In the genomic region with DNA sequence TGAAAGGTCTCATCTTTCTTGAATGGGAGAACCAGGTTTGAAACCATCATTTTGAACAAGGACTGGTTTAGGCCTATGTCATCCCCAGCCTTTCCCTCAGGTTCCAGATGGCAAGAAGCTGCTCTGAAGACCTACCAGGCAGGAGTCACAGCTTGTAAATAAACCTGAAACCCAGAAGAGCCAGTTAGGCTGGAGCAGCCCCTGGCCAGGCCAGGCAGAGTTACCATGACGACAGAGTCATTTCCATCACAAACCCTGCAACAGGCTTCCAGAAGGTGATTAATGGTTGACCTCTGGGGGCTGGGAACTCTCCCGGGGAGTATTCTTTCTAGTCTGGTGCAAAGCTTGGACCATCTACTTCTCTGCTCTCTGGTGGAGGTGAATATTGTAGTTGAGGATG, we compare ENCODE assay signal across 22 cellular contexts.
A peak's percentile ranks its signal among the peaks of the same experiment; 100 is the strongest.
DNase-seq lines count a peak whose midpoint lies in the region; ATAC-seq, FAIRE-seq and TF ChIP-seq lines count a peak whose summit lies in the region.
"Had no signal": no experiment of that assay in that cellular context is flagged by ENCODE, and none has a peak within 500 bp of the region (broad histone marks: within the 10 kb centered on the region; RNA-seq: fewer than 3 reads in every experiment).

No MANE protein-coding gene starts in this region.

- H3K4me3 ChIP-seq in endodermal cell (ENCODE audit: low read length) (no peak overlapping the region), pancreas (no peak overlapping the region), prostate gland (no peak overlapping the region)
- H3K4me3 ChIP-seq: GM12878, Peyer's patch, psoas muscle had no signal

- H3K9me3 Mint-ChIP-seq in endodermal cell = no peaks in the 10 kb centered on the region
- H3K9me3 Mint-ChIP-seq: activated T-cell treated with anti-CD3 and anti-CD28 coated beads, Interleukin-2, amount 50 U/mL, for 72 hours; dendritic cell treated with granulocyte-macrophage colony-stimulating factor and Interleukin-4, amounts not matched to agents 40 ng/mL and 50 ng/mL, for 4 days; stimulated activated effector memory CD8-positive, alpha-beta T cell treated with anti-CD3 and anti-CD28 coated beads, Interleukin-12 subunit alpha, Interleukin-12 subunit beta, amount 100 ng/mL, for 72 hours; T-cell had no signal

- TF ChIP-seq POLR2A in prostate gland (IDR thresholded peaks at IDR 0.05) = no peak

- peaks cover 32% of the 10 kb centered on the region for H3K4me1 Mint-ChIP-seq in endodermal cell
- H3K4me1 Mint-ChIP-seq: B cell had no signal

- H3K9me3 ChIP-seq in endodermal cell (ENCODE audit: control insufficient read depth, low read length) (no peaks in the 10 kb centered on the region), pancreas (no peaks in the 10 kb centered on the region), prostate gland (no peaks in the 10 kb centered on the region)
- H3K9me3 ChIP-seq: Peyer's patch, psoas muscle had no signal

- no peaks in the 10 kb centered on the region for H3K36me3 ChIP-seq in endodermal cell (ENCODE audit: control insufficient read depth, insufficient read depth, low read length)
- H3K36me3 ChIP-seq in pancreas = no peaks in the 10 kb centered on the region
- no peaks in the 10 kb centered on the region for H3K36me3 ChIP-seq in prostate gland
- H3K36me3 ChIP-seq: Peyer's patch had no signal

- H3K27ac ChIP-seq in endodermal cell (ENCODE audit: low read depth, low read length) (peak overlapping the region; percentile 83), pancreas (peak overlapping the region in 1 of 4 donors; percentile 42), prostate gland (no peak overlapping the region)
- H3K27ac ChIP-seq: KMS-11, Peyer's patch had no signal

- peak in 3 of 4 donors; percentile 53 to 64 (median 63) for ATAC-seq in pancreas
- ATAC-seq in GM21423 (IDR thresholded peaks at IDR 0.05; ENCODE audit: unreplicated experiment) = no peak
- no peak for ATAC-seq in HG03175 (IDR thresholded peaks at IDR 0.05; ENCODE audit: unreplicated experiment)
- ATAC-seq in GM18858 (IDR thresholded peaks at IDR 0.05; ENCODE audit: unreplicated experiment) = no peak
- ATAC-seq: activated T-cell treated with anti-CD3 and anti-CD28 coated beads, Interleukin-2, amount 50 U/mL, for 72 hours; T-cell had no signal

- WGBS in endodermal cell (ENCODE audit: insufficient coverage in 1 of 2, insufficient read length in 1 of 2), 2 experiments = 50% methylated on average over 2 of the region's 2 CpGs; no CpG with 5 or more reads in 1 of the 2 experiments
- WGBS in pancreas, 2 donors = 28 to 37% methylated on average over 2 of the region's 2 CpGs
- WGBS in prostate gland = 63% methylated on average over 2 of the region's 2 CpGs

- TF ChIP-seq CTCF in endodermal cell (conservative IDR thresholded peaks at IDR 0.05) = no peak
- TF ChIP-seq CTCF in pancreas (IDR thresholded peaks at IDR 0.05) = no peak
- no peak for TF ChIP-seq CTCF in prostate gland (IDR thresholded peaks at IDR 0.05)

- H3K27me3 Mint-ChIP-seq in endodermal cell (ENCODE audit: insufficient read depth) = peaks cover 32% of the 10 kb centered on the region
- H3K27me3 Mint-ChIP-seq: dendritic cell treated with granulocyte-macrophage colony-stimulating factor and Interleukin-4, amounts not matched to agents 40 ng/mL and 50 ng/mL, for 4 days had no signal

- no peak overlapping the region for H3K4me3 Mint-ChIP-seq in endodermal cell
- H3K4me3 Mint-ChIP-seq: activated T-cell treated with anti-CD3 and anti-CD28 coated beads, Interleukin-2, amount 50 U/mL, for 72 hours; B cell; dendritic cell treated with granulocyte-macrophage colony-stimulating factor and Interleukin-4, amounts not matched to agents 40 ng/mL and 50 ng/mL, for 4 days; T-cell had no signal

- H3K4me1 ChIP-seq in endodermal cell (ENCODE audit: control insufficient read depth, insufficient read depth, low read length) (no peaks in the 10 kb centered on the region), pancreas (no peaks in the 10 kb centered on the region), prostate gland (replicated peaks) (no peaks in the 10 kb centered on the region)
- H3K4me1 ChIP-seq: Peyer's patch, psoas muscle had no signal

- no peaks in the 10 kb centered on the region for H3K36me3 Mint-ChIP-seq in endodermal cell (ENCODE audit: low read depth)
- H3K36me3 Mint-ChIP-seq: stimulated activated effector memory CD8-positive, alpha-beta T cell treated with anti-CD3 and anti-CD28 coated beads, Interleukin-12 subunit alpha, Interleukin-12 subunit beta, amount 100 ng/mL, for 72 hours; T-cell had no signal

- DNase-seq in Daoy (ENCODE audit: low read depth) = peak; percentile 27
- peak; percentile 41 for DNase-seq in NCI-H2196 treated with DMSO at 0.1 percent for 48 hours (lab: John Stamatoyannopoulos, UW; ENCODE audit: unreplicated experiment)
- peak; percentile 86 for DNase-seq in endodermal cell
- DNase-seq in pancreas = peak in 1 of 6 donors; percentile 18
- DNase-seq in prostate gland (ENCODE audit: low spot score) = no peak
- DNase-seq: activated CD4-positive, CD25-positive, alpha-beta regulatory T cell treated with anti-CD3 and anti-CD28 coated beads, Interleukin-2, amount 50 U/mL, for 72 hours; activated T-cell treated with anti-CD3 and anti-CD28 coated beads, Interleukin-2, amount 50 U/mL, for 72 hours; amniotic stem cell; DND-41; NCI-H2029; Peyer's patch; psoas muscle; stimulated activated CD4-positive, alpha-beta T cell treated with anti-CD3 and anti-CD28 coated beads, Interleukin-4, amount 100 ng/mL, for 24 hours; T-cell had no signal

- H3K27me3 ChIP-seq in endodermal cell (ENCODE audit: control insufficient read depth, insufficient read depth, low read length, poor library complexity, severe bottlenecking) (peaks cover 11% of the 10 kb centered on the region), pancreas (no peaks in the 10 kb centered on the region), prostate gland (replicated peaks; ENCODE audit: insufficient read depth) (no peaks in the 10 kb centered on the region)
- H3K27me3 ChIP-seq: Peyer's patch had no signal

- H3K9ac ChIP-seq in endodermal cell (ENCODE audit: extremely low read depth, low read length, poor library complexity, severe bottlenecking) = no peak overlapping the region
- H3K9ac ChIP-seq: KMS-11 had no signal

- intact Hi-C loops in pancreas (cut with DNase I) (no loop called here), prostate gland (cut with DNase I) (loop anchor here (5.0 to 10.0 kb wide), 5 partner anchors 165 to 505 kb away; a partner anchor contains a TSS)

- H3K27ac Mint-ChIP-seq in endodermal cell = peak overlapping the region; percentile 78
- H3K27ac Mint-ChIP-seq: activated T-cell treated with anti-CD3 and anti-CD28 coated beads, Interleukin-2, amount 50 U/mL, for 72 hours; B cell; dendritic cell treated with granulocyte-macrophage colony-stimulating factor and Interleukin-4, amounts not matched to agents 40 ng/mL and 50 ng/mL, for 4 days; stimulated activated effector memory CD8-positive, alpha-beta T cell treated with anti-CD3 and anti-CD28 coated beads, Interleukin-12 subunit alpha, Interleukin-12 subunit beta, amount 100 ng/mL, for 72 hours; T-cell had no signal

- FAIRE-seq in pancreas (lab: Jason Lieb, UNC) = no peak
- FAIRE-seq: GM12878 had no signal

Comparison
In these comparisons a context has a peak if more than half of its experiments do, and no peak if none do; other contexts are left out.
1. ATAC-seq: peak in pancreas (3 of 4); none in GM21423 (single experiment), HG03175 (single experiment) and GM18858 (single experiment).